In genomic region chr3:126124896-126125295, GRCh38 we compare ENCODE assay signal across 1 cellular context.
TF ChIP-seq lines count a peak whose summit lies in the region.

No MANE protein-coding gene starts in this region.

TF ChIP-seq in IMR-90, 13 proteins besides CTCF, POLR2A, EP300 and RAD21:
- TF ChIP-seq MAZ (IDR thresholded peaks at IDR 0.05; ENCODE audit: borderline replicate concordance, low read depth, low read length) (no peak), NFE2L2 (IDR thresholded peaks at IDR 0.05; ENCODE audit: low read depth, low read length) (no peak), USF2 (IDR thresholded peaks at IDR 0.05; ENCODE audit: low read depth, low read length) (no peak), ELK1 (IDR thresholded peaks at IDR 0.05; ENCODE audit: borderline replicate concordance, low read depth, low read length) (no peak), RCOR1 (IDR thresholded peaks at IDR 0.05; ENCODE audit: insufficient replicate concordance, low read length) (no peak)
TF ChIP-seq in IMR-90: peak in this region for 0.
